Comparison of ENCODE assay signal across 14 cellular contexts in genomic region chr1:21914468-21914867, GRCh38. TPM values are rescaled to one million over a fixed set of nuclear protein-coding genes. Genes with fewer than 3 reads are reported as not detected.
DNase-seq lines count a peak whose midpoint lies in the region; ATAC-seq and TF ChIP-seq lines count a peak whose summit lies in the region.
"Had no signal": no experiment of that assay in that cellular context is flagged by ENCODE, and none has a peak within 500 bp of the region (broad histone marks: within the 10 kb centered on the region; RNA-seq: fewer than 3 reads in every experiment).

No MANE protein-coding gene starts in this region.

- H3K4ac ChIP-seq in IMR-90 (ENCODE audit: low read depth, low read length), result no peak overlapping the region
- peak overlapping the region in 1 of 2 experiments; percentile 80 for H3K4ac ChIP-seq in mesenchymal stem cell (ENCODE audit: low read depth in 1 of 2, low read length in 2 of 2)

- peaks cover 14% of the 10 kb centered on the region for H3K9me1 ChIP-seq in IMR-90 (ENCODE audit: insufficient read depth, low read length)

- H2BK20ac ChIP-seq in IMR-90 (ENCODE audit: low read depth, low read length), result no peak overlapping the region

- H4K20me1 ChIP-seq in IMR-90 (ENCODE audit: insufficient read depth, low read length), result peaks cover 23% of the 10 kb centered on the region

- no peak overlapping the region for H3K27ac ChIP-seq in IMR-90 (ENCODE audit: insufficient read depth, low read length)
- H3K27ac ChIP-seq in VCaP, result peak overlapping the region; percentile 59
- H3K27ac ChIP-seq in mesenchymal stem cell (ENCODE audit: low read length, poor library complexity, severe bottlenecking), result no peak overlapping the region
- H3K27ac ChIP-seq: neutrophil had no signal

- no peak for TF ChIP-seq RAD21 in IMR-90 (IDR thresholded peaks at IDR 0.05; ENCODE audit: low read length)

- no peak overlapping the region for H3K18ac ChIP-seq in IMR-90 (ENCODE audit: low read depth, low read length)
- peak overlapping the region in 1 of 2 experiments; percentile 23 for H3K18ac ChIP-seq in mesenchymal stem cell (ENCODE audit: low read depth in 1 of 2, low read length in 2 of 2)

- no peak overlapping the region for H3K9ac ChIP-seq in IMR-90 (ENCODE audit: low read depth, low read length)
- peak overlapping the region; percentile 92 for H3K9ac ChIP-seq in mesenchymal stem cell (ENCODE audit: low read length)

- no peak overlapping the region for H3K4me3 Mint-ChIP-seq in stimulated activated effector memory CD8-positive, alpha-beta T cell treated with anti-CD3 and anti-CD28 coated beads, Interleukin-12 subunit alpha, Interleukin-12 subunit beta, amount 100 ng/mL, for 72 hours
- H3K4me3 Mint-ChIP-seq: stimulated activated naive CD8-positive, alpha-beta T cell treated with anti-CD3 and anti-CD28 coated beads, Interleukin-15, Interleukin-2, amounts not matched to agents 100 ng/mL and 50 ng/mL, for 24 hours had no signal

- H3K56ac ChIP-seq in IMR-90 (ENCODE audit: extremely low read depth, insufficient read depth, low read length), result no peak overlapping the region

- dilution Hi-C loops in IMR-90 (cut with HindIII; ENCODE audit: low sequenced_read_pairs, unreplicated experiment), result no loop called here

- H3K14ac ChIP-seq in IMR-90 (replicated peaks; ENCODE audit: low read depth, low read length) (no peak overlapping the region), mesenchymal stem cell (ENCODE audit: low read length in 2 of 2) (no peak overlapping the region)

- TF ChIP-seq CTCF in IMR-90 (conservative IDR thresholded peaks at IDR 0.05; ENCODE audit: low read depth, low read length) (no peak), VCaP (conservative IDR thresholded peaks at IDR 0.05) (no peak)

- no peak overlapping the region for H2BK5ac ChIP-seq in IMR-90 (ENCODE audit: low read depth, low read length, poor library complexity, severe bottlenecking)
- H2BK5ac ChIP-seq in mesenchymal stem cell (ENCODE audit: low read depth, low read length, poor library complexity, severe bottlenecking), result no peak overlapping the region

- DNase-seq in IMR-90 (no peak), mesenchymal stem cell (no peak)
- DNase-seq in stimulated activated effector memory CD8-positive, alpha-beta T cell treated with anti-CD3 and anti-CD28 coated beads, Interleukin-12 subunit alpha, Interleukin-12 subunit beta, amount 100 ng/mL, for 72 hours (ENCODE audit: low spot score in 2 of 2), result no peak
- DNase-seq: activated CD4-positive, alpha-beta T cell treated with anti-CD3 and anti-CD28 coated beads for 4 hours; activated gamma-delta T cell treated with Interleukin-2 at 50 U/mL for 16 hours; stimulated activated CD4-positive, alpha-beta T cell treated with anti-CD3 and anti-CD28 coated beads, Interleukin-4, amount 100 ng/mL, for 24 hours; SW 1271 had no signal

- H2AK9ac ChIP-seq in IMR-90 (replicated peaks; ENCODE audit: low read depth, low read length, poor library complexity), result peak overlapping the region; percentile 23

- peak overlapping the region; percentile 46 for H3K27ac Mint-ChIP-seq in stimulated activated effector memory CD8-positive, alpha-beta T cell treated with anti-CD3 and anti-CD28 coated beads, Interleukin-12 subunit alpha, Interleukin-12 subunit beta, amount 100 ng/mL, for 72 hours

- no TSS peak for BruUV-seq in IMR-90 (replicated peaks; lab: Mats Ljungman, UMichigan)

- H3K23ac ChIP-seq in IMR-90 (ENCODE audit: low read depth, low read length) (no peak overlapping the region), mesenchymal stem cell (ENCODE audit: low read length in 2 of 2) (peak overlapping the region in 1 of 2 experiments; percentile 5)

- H2AFZ ChIP-seq in IMR-90 (replicated peaks; ENCODE audit: low read length, poor library complexity) (no peak overlapping the region), mesenchymal stem cell (ENCODE audit: low read depth, low read length) (no peak overlapping the region)

- H2BK12ac ChIP-seq in mesenchymal stem cell (ENCODE audit: low read length in 2 of 2), result peak overlapping the region in 1 of 2 experiments; percentile 12

- no peaks in the 10 kb centered on the region for H3K9me3 ChIP-seq in IMR-90 (ENCODE audit: control insufficient read depth, insufficient read depth, low read length)
- no peaks in the 10 kb centered on the region for H3K9me3 ChIP-seq in mesenchymal stem cell (ENCODE audit: control insufficient read depth, low read length)
- H3K9me3 ChIP-seq: neutrophil had no signal

- POLR2A ChIA-PET in IMR-90 (lab: Charles Lee; ENCODE audit: unreplicated experiment), result no interaction called here

- H2AK5ac ChIP-seq in IMR-90 (ENCODE audit: low read depth, low read length) (no peak overlapping the region), mesenchymal stem cell (ENCODE audit: low read length, severe bottlenecking) (peak overlapping the region; percentile 76)

- WGBS in IMR-90 (ENCODE audit: extremely low coverage in 2 of 2, insufficient read length in 1 of 2), 2 experiments, result 93% methylated on average over 2 of the region's 5 CpGs; no CpG with 5 or more reads in 1 of the 2 experiments
- WGBS in mesenchymal stem cell, result 88% methylated on average over 5 of the region's 5 CpGs

- TF ChIP-seq POLR2A in IMR-90 (IDR thresholded peaks at IDR 0.05; ENCODE audit: low read depth, low read length), result no peak

- CTCF ChIA-PET in IMR-90 (lab: Yijun Ruan, JAX), result no interaction called here

- H3K4me3 ChIP-seq in IMR-90 (ENCODE audit: insufficient read depth, low read depth, low read length) (no peak overlapping the region), mesenchymal stem cell (ENCODE audit: insufficient read depth in 1 of 2, low read depth in 1 of 2, low read length in 2 of 2) (no peak overlapping the region)

- no peaks in the 10 kb centered on the region for H3K36me3 Mint-ChIP-seq in stimulated activated effector memory CD8-positive, alpha-beta T cell treated with anti-CD3 and anti-CD28 coated beads, Interleukin-12 subunit alpha, Interleukin-12 subunit beta, amount 100 ng/mL, for 72 hours

- H3K4me1 ChIP-seq in IMR-90 (ENCODE audit: control insufficient read depth, insufficient read depth, low read length) (peaks cover 27% of the 10 kb centered on the region), mesenchymal stem cell (ENCODE audit: control insufficient read depth, insufficient read depth, low read depth, low read length) (peaks cover 56% of the 10 kb centered on the region)

- H3K9me3 Mint-ChIP-seq in stimulated activated effector memory CD8-positive, alpha-beta T cell treated with anti-CD3 and anti-CD28 coated beads, Interleukin-12 subunit alpha, Interleukin-12 subunit beta, amount 100 ng/mL, for 72 hours, result no peaks in the 10 kb centered on the region
- H3K9me3 Mint-ChIP-seq: stimulated activated naive CD8-positive, alpha-beta T cell treated with anti-CD3 and anti-CD28 coated beads, Interleukin-15, Interleukin-2, amounts not matched to agents 100 ng/mL and 50 ng/mL, for 24 hours had no signal

- no peak overlapping the region for H4K8ac ChIP-seq in IMR-90 (ENCODE audit: low read depth in 2 of 2, low read length in 2 of 2)
- H4K8ac ChIP-seq in mesenchymal stem cell (ENCODE audit: low read length), result no peak overlapping the region

- H3K4me1 Mint-ChIP-seq in stimulated activated effector memory CD8-positive, alpha-beta T cell treated with anti-CD3 and anti-CD28 coated beads, Interleukin-12 subunit alpha, Interleukin-12 subunit beta, amount 100 ng/mL, for 72 hours, result peaks cover 14% of the 10 kb centered on the region

- H2BK120ac ChIP-seq in IMR-90 (ENCODE audit: low read depth, low read length) (no peak overlapping the region), mesenchymal stem cell (ENCODE audit: low read depth, low read length) (no peak overlapping the region)

- no peak overlapping the region for H3K4me2 ChIP-seq in IMR-90 (ENCODE audit: low read depth, low read length)
- no peak overlapping the region for H3K4me2 ChIP-seq in mesenchymal stem cell (ENCODE audit: low read length, poor library complexity, severe bottlenecking)

- H3K79me1 ChIP-seq in IMR-90 (ENCODE audit: low read depth in 1 of 2, low read length in 2 of 2), result peaks cover 48 to 89% of the 10 kb centered on the region in 2 experiments
- peaks cover 27% of the 10 kb centered on the region for H3K79me1 ChIP-seq in mesenchymal stem cell (replicated peaks; ENCODE audit: low read length, poor library complexity, severe bottlenecking)

- H4K5ac ChIP-seq in IMR-90 (ENCODE audit: low read depth, low read length), result no peak overlapping the region

- H4K91ac ChIP-seq in IMR-90 (ENCODE audit: insufficient read depth, low read depth, low read length), result no peak overlapping the region
- peak overlapping the region; percentile 92 for H4K91ac ChIP-seq in mesenchymal stem cell (ENCODE audit: low read length)

- H3K27me3 ChIP-seq in IMR-90 (ENCODE audit: control insufficient read depth, insufficient read depth, low read length) (no peaks in the 10 kb centered on the region), mesenchymal stem cell (ENCODE audit: control insufficient read depth in 1 of 2, insufficient read depth in 1 of 2, low read length in 2 of 2) (no peaks in the 10 kb centered on the region)
- H3K27me3 ChIP-seq: neutrophil had no signal

- ATAC-seq in IMR-90 (ENCODE audit: low read depth) (no peak), GM21619 (IDR thresholded peaks at IDR 0.05; ENCODE audit: unreplicated experiment) (no peak), GM19351 (IDR thresholded peaks at IDR 0.05; ENCODE audit: unreplicated experiment) (no peak), GM21737 (IDR thresholded peaks at IDR 0.05; ENCODE audit: unreplicated experiment) (no peak), GM18907 (IDR thresholded peaks at IDR 0.05; ENCODE audit: unreplicated experiment) (no peak)
- ATAC-seq in stimulated activated effector memory CD8-positive, alpha-beta T cell treated with anti-CD3 and anti-CD28 coated beads, Interleukin-12 subunit alpha, Interleukin-12 subunit beta, amount 100 ng/mL, for 72 hours, result no peak

- intact Hi-C loops in IMR-90 (cut with micrococcal nuclease), result no loop called here

- H2BK15ac ChIP-seq in IMR-90 (ENCODE audit: low read depth, low read length), result no peak overlapping the region
- H2BK15ac ChIP-seq in mesenchymal stem cell (ENCODE audit: low read depth, poor library complexity, severe bottlenecking), result peak overlapping the region; percentile 65

- H3K36me3 ChIP-seq in IMR-90 (ENCODE audit: control insufficient read depth, insufficient read depth, low read length) (peaks cover 2% of the 10 kb centered on the region), mesenchymal stem cell (ENCODE audit: control insufficient read depth in 1 of 2, insufficient read depth in 2 of 2, low read depth in 1 of 2, low read length in 2 of 2) (peaks cover 22 to 38% of the 10 kb centered on the region in 2 experiments)
- H3K36me3 ChIP-seq: neutrophil had no signal

- in situ Hi-C loops in IMR-90 (cut with MboI; ENCODE audit: low sequenced_read_pairs), result no loop called here

TF ChIP-seq in IMR-90, 13 proteins besides CTCF, POLR2A, EP300 and RAD21:
- no peak for TF ChIP-seq SMC3 (IDR thresholded peaks at IDR 0.05; ENCODE audit: low read depth, low read length)

RNA-seq across cellular contexts. Expression of gene HSPG2, which starts 22.6 kb away (rescaled TPM):
- 15.8 and 23.3 TPM in 2 replicates for total RNA-seq in IMR-90 (2012; rRNA removed)
- 94.0 and 104 TPM in 2 replicates for polyA plus RNA-seq in IMR-90 (2012; rRNA removed)
- polyA plus RNA-seq in IMR-90 (2012; cell fraction: cytosol; rRNA removed), result 74.1 and 160 TPM in 2 replicates
- 187 and 684 TPM in 2 replicates for polyA plus RNA-seq in IMR-90 (2012; cell fraction: nucleus; rRNA removed; ENCODE audit: low replicate concordance)
- polyA plus RNA-seq in mesenchymal stem cell (2013, experiment 1 of 2), result 26.3 TPM
- 21.0 TPM for polyA plus RNA-seq in mesenchymal stem cell (2013, experiment 2 of 2)
